7 cellular contexts compared by ENCODE assay signal in the genomic region with DNA sequence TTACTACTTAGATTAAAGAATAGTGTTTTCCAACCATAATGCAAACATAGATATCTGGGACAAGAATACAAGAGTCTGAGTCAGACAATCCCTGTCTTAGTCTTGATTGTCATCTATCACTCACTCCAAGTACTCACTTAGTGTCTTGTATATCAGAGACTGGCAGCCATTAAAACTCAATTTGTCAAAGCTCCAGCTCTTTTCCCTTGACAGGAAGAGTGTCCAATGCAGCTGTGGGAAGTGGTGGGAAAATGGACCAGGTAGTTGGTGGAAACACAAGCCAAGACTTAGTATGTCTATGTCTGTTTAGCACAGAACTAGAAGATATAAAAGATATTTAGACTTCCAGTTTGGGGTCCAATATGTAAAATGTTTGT.
"Had no signal": no experiment of that assay in that cellular context is flagged by ENCODE, and none has a peak within 500 bp of the region (broad histone marks: within the 10 kb centered on the region; RNA-seq: fewer than 3 reads in every experiment).

No MANE protein-coding gene starts in this region.

- H3K9me3 ChIP-seq: HAP-1 had no signal

- H3K4me1 ChIP-seq: HAP-1 had no signal

- H3K4me3 Mint-ChIP-seq: HFFc6 had no signal

- H3K27ac Mint-ChIP-seq: HFFc6 had no signal

- H3K9me3 Mint-ChIP-seq: HFFc6 had no signal

- H3K9ac ChIP-seq: GM23248 had no signal

- H3K4me3 ChIP-seq: GM23248, HAP-1 had no signal

- H3K36me3 ChIP-seq: HAP-1 had no signal

- H2AFZ ChIP-seq: GM23248 had no signal

- H3K27ac ChIP-seq: GM23248, HL-60 had no signal

- DNase-seq: GM23248, GOT3, H7, HFFc6, IMR-90 had no signal
